In genomic region chr7:118149394-118149793, GRCh38 we compare ENCODE assay signal across 33 cellular contexts.
"Had no signal": no experiment of that assay in that cellular context is flagged by ENCODE, and none has a peak within 500 bp of the region (broad histone marks: within the 10 kb centered on the region; RNA-seq: fewer than 3 reads in every experiment).

No MANE protein-coding gene starts in this region.

- FAIRE-seq: astrocyte, TTC549 had no signal

- H3K27me3 ChIP-seq: adrenal gland, body of pancreas, brain microvascular endothelial cell, breast epithelium had no signal

- H3K4me3 ChIP-seq: adrenal gland, body of pancreas, breast epithelium had no signal

- H3K36me3 ChIP-seq: adrenal gland, brain microvascular endothelial cell, breast epithelium had no signal

- ATAC-seq: activated CD8-positive, alpha-beta T cell treated with anti-CD3 and anti-CD28 coated beads for 36 hours; activated naive CD4-positive, alpha-beta T cell treated with anti-CD3 and anti-CD28 coated beads, Interleukin-2, amount 50 U/mL, for 72 hours; activated T-cell treated with anti-CD3 and anti-CD28 coated beads, Interleukin-2, amount 50 U/mL, for 4 hours; activated T-cell treated with anti-CD3 and anti-CD28 coated beads, Interleukin-2, amount 50 U/mL, for 72 hours; activated T-helper 17 cell treated with anti-CD3 and anti-CD28 coated beads, Interleukin-2, amount 50 U/mL, for 72 hours; body of pancreas had no signal

- DNase-seq: activated B cell treated with CpG ODN at 0.5 μM for 24 hours; activated CD4-positive, alpha-beta memory T cell treated with anti-CD3 and anti-CD28 coated beads for 36 hours; activated CD4-positive, alpha-beta T cell treated with anti-CD3 and anti-CD28 coated beads for 4 hours; activated CD4-positive, alpha-beta T cell treated with anti-CD3 and anti-CD28 coated beads, Interleukin-2, amount 10 ng/mL, durations not matched to agents 24 days and 14 days; activated CD4-positive, alpha-beta T cell treated with anti-CD3 and anti-CD28 coated beads, Interleukin-2, amount 50 U/mL, for 1 hour; activated CD4-positive, alpha-beta T cell treated with anti-CD3 and anti-CD28 coated beads, Interleukin-2, amount 50 U/mL, for 4 hours; activated CD4-positive, CD25-positive, alpha-beta regulatory T cell treated with anti-CD3 and anti-CD28 coated beads, Interleukin-2, amount 50 U/mL, for 72 hours; activated CD8-positive, alpha-beta memory T cell treated with anti-CD3 and anti-CD28 coated beads, Interleukin-2, amount 50 U/mL, for 4 hours; activated CD8-positive, alpha-beta T cell treated with anti-CD3 and anti-CD28 coated beads for 36 hours; activated effector memory CD4-positive, alpha-beta T cell treated with anti-CD3 and anti-CD28 coated beads, Interleukin-2, amount 50 U/mL, for 16 hours; activated gamma-delta T cell treated with Interleukin-2 at 50 U/mL for 16 hours; activated naive CD4-positive, alpha-beta T cell; activated naive CD4-positive, alpha-beta T cell treated with anti-CD3 and anti-CD28 coated beads for 36 hours; activated naive CD4-positive, alpha-beta T cell treated with anti-CD3 and anti-CD28 coated beads, Interleukin-2, amount 50 U/mL, for 16 hours; activated naive CD8-positive, alpha-beta T cell treated with anti-CD3 and anti-CD28 coated beads for 36 hours; activated T-cell treated with anti-CD3 and anti-CD28 coated beads for 4 hours; activated T-cell treated with anti-CD3 and anti-CD28 coated beads, Interleukin-2, amount 50 U/mL, for 1 hour; activated T-cell treated with anti-CD3 and anti-CD28 coated beads, Interleukin-2, amount 50 U/mL, for 4 hours; activated T-cell treated with anti-CD3 and anti-CD28 coated beads, Interleukin-2, amount 50 U/mL, for 72 hours; adrenal gland; amniotic stem cell; aorta; body of pancreas; central memory CD4-positive, alpha-beta T cell; T-helper 1 cell; T1000 had no signal

- H3K9me3 ChIP-seq: adrenal gland, body of pancreas, breast epithelium had no signal

- H3K4me1 ChIP-seq: adrenal gland, body of pancreas, breast epithelium had no signal

- H3K27ac ChIP-seq: adrenal gland, body of pancreas, brain microvascular endothelial cell, breast epithelium, VCaP had no signal
